ENCODE assay signal across 2 cellular contexts in the genomic region with DNA sequence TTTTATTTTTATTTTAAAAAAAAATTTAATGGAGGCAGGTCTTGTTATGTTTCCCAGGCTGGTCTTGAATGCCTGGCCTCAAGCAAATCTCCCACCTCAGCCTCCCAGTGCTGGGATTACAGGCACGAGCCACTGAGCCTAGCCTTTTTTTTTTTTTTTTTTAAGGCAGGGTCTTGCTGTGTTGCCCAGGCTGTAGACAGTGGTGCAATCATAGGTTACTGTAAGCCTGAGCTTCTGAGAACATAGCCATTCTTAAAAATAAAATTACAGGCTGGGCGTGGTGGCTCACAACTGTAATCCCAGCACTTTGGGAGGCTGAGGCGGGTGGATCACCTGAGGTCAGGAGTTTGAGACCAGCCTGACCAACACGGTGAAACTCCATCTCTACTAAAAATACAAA.
TF ChIP-seq lines count a peak whose summit lies in the region.

No MANE protein-coding gene starts in this region.

TF ChIP-seq in K562, 482 proteins besides CTCF, POLR2A, EP300 and RAD21:
- TF ChIP-seq ZNF121 (CRISPR knock-in tag; conservative IDR thresholded peaks at IDR 0.05), result peak; percentile 67

TF ChIP-seq in HepG2, 621 proteins besides CTCF, POLR2A, EP300 and RAD21:
- TF ChIP-seq ZNF121 (CRISPR knock-in tag; IDR thresholded peaks at IDR 0.05), result peak; percentile 80; the same call in 1 of the 2 replicates
